Comparison of ENCODE assay signal across 35 cellular contexts in genomic region chr4:12459126-12459525, GRCh38.
"Had no signal": no experiment of that assay in that cellular context is flagged by ENCODE, and none has a peak within 500 bp of the region (broad histone marks: within the 10 kb centered on the region; RNA-seq: fewer than 3 reads in every experiment).

No MANE protein-coding gene starts in this region.

- H3K9me3 ChIP-seq: MG63 had no signal

- DNase-seq: Karpas-422, Kasumi-1, MG63, MM.1S, MV-4-11, NCI-H1048, NCI-H1092, NCI-H1092 treated with DMSO at 0.1 percent for 48 hours, NCI-H1105, NCI-H1105 treated with DMSO at 0.1 percent for 48 hours, NCI-H1417, NCI-H1417 treated with DMSO at 0.1 percent for 48 hours, NCI-H1436, NCI-H1436 treated with DMSO at 0.1 percent for 48 hours, NCI-H146, NCI-H1694, NCI-H1694 treated with DMSO at 0.1 percent for 48 hours, NCI-H187, NCI-H187 treated with DMSO at 0.1 percent for 48 hours, NCI-H1930, NCI-H2029, NCI-H2029 treated with DMSO at 0.1 percent for 48 hours, NCI-H2081, NCI-H2081 treated with DMSO at 0.1 percent for 48 hours, NCI-H2107, NCI-H2171, NCI-H2171 treated with DMSO at 0.1 percent for 48 hours, NCI-H2227 treated with DMSO at 0.1 percent for 48 hours, NCI-H226, NCI-H345, NCI-H446, NCI-H446 treated with DMSO at 0.1 percent for 48 hours, NCI-H510A, NCI-H510A treated with DMSO at 0.1 percent for 48 hours, NCI-H524 had no signal

- H3K27me3 ChIP-seq: MG63 had no signal

- H3K36me3 ChIP-seq: MG63 had no signal

- H3K4me3 ChIP-seq: MG63 had no signal
